12 cellular contexts compared by ENCODE assay signal in the genomic region with DNA sequence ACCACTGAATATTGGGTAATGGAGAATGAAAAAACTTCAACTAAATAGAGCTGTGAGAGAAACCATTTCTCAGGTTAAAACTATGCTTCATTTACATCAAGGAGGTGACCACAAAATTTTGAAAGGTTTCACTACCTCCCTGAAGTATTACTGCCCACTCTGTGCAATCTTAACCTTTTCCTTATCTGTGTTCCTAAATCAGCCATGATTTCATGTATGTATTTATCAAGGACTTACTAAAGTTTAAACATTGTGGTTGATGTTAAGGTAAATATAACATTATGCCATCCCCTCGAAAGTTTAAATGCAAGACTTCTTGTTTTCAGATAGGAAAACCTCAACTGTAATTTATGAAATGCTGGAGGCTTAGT.
A peak's percentile ranks its signal among the peaks of the same experiment; 100 is the strongest.
DNase-seq lines count a peak whose midpoint lies in the region; ATAC-seq and TF ChIP-seq lines count a peak whose summit lies in the region.
"Had no signal": no experiment of that assay in that cellular context is flagged by ENCODE, and none has a peak within 500 bp of the region (broad histone marks: within the 10 kb centered on the region; RNA-seq: fewer than 3 reads in every experiment).

No MANE protein-coding gene starts in this region.

- H3K27me3 ChIP-seq in fibroblast of lung (ENCODE audit: control insufficient read depth, insufficient read depth, low read length) (no peaks in the 10 kb centered on the region), mammary epithelial cell (ENCODE audit: insufficient read depth, low read length) (no peaks in the 10 kb centered on the region)
- H3K27me3 ChIP-seq: gastrocnemius medialis, right atrium auricular region had no signal

- no TSS peak for BruUV-seq in mammary epithelial cell (replicated peaks; lab: Mats Ljungman, UMichigan)

- H3K4me3 ChIP-seq in fibroblast of lung (replicated peaks in 1 of 4; ENCODE audit: control extremely low read depth in 1 of 4, insufficient read depth in 1 of 4, low read depth in 3 of 4, low read length in 4 of 4): no peak overlapping the region
- no peak overlapping the region for H3K4me3 ChIP-seq in mammary epithelial cell (replicated peaks in 1 of 3; ENCODE audit: insufficient read depth in 1 of 3, low read depth in 2 of 3, low read length in 3 of 3)
- H3K4me3 ChIP-seq: gastrocnemius medialis, right atrium auricular region had no signal

- dilution Hi-C loops in mammary epithelial cell (cut with HindIII; ENCODE audit: low sequenced_read_pairs): no loop called here

- intact Hi-C loops in mammary epithelial cell (cut with micrococcal nuclease): no loop called here

- H4K20me1 ChIP-seq in fibroblast of lung (ENCODE audit: control insufficient read depth, extremely low read depth, insufficient read depth, low read length) (no peaks in the 10 kb centered on the region), mammary epithelial cell (ENCODE audit: insufficient read depth, low read length) (no peaks in the 10 kb centered on the region)

- H3K9ac ChIP-seq in fibroblast of lung (ENCODE audit: insufficient read depth, low read length): no peak overlapping the region
- no peak overlapping the region for H3K9ac ChIP-seq in mammary epithelial cell (ENCODE audit: insufficient read depth, low read length)

- H2AFZ ChIP-seq in fibroblast of lung (ENCODE audit: low read length): no peak overlapping the region
- no peak overlapping the region for H2AFZ ChIP-seq in mammary epithelial cell (ENCODE audit: low read depth, low read length)

- TF ChIP-seq CTCF in fibroblast of lung (conservative IDR thresholded peaks at IDR 0.05 in 1 of 2, IDR thresholded peaks at IDR 0.05 in 1 of 2; ENCODE audit: low read depth in 1 of 2, low read length in 2 of 2) (no peak), mammary epithelial cell (conservative IDR thresholded peaks at IDR 0.05 in 1 of 2, IDR thresholded peaks at IDR 0.05 in 1 of 2; ENCODE audit: extremely low read depth in 1 of 2, insufficient read depth in 1 of 2, low read depth in 1 of 2, low read length in 2 of 2) (no peak)

- H3K27ac ChIP-seq in fibroblast of lung (ENCODE audit: insufficient read depth, low read length) (no peak overlapping the region), mammary epithelial cell (ENCODE audit: insufficient read depth, low read depth, low read length) (no peak overlapping the region)
- H3K27ac ChIP-seq: gastrocnemius medialis, right atrium auricular region had no signal

- ATAC-seq in GM18868 (IDR thresholded peaks at IDR 0.05; ENCODE audit: unreplicated experiment) (peak; percentile 87), GM21529 (IDR thresholded peaks at IDR 0.05; ENCODE audit: unreplicated experiment) (peak; percentile 83), HG03097 (IDR thresholded peaks at IDR 0.05; ENCODE audit: low FRiP score, unreplicated experiment) (peak; percentile 87)
- ATAC-seq in activated CD4-positive, CD25-positive, alpha-beta regulatory T cell treated with anti-CD3 and anti-CD28 coated beads, Interleukin-2, amount 50 U/mL, for 24 hours: no peak
- ATAC-seq: activated T-cell treated with anti-CD3 and anti-CD28 coated beads, Interleukin-2, amount 50 U/mL, for 4 hours; gastrocnemius medialis had no signal

- in situ Hi-C loops in mammary epithelial cell (cut with MboI; ENCODE audit: low sequenced_read_pairs in 2 of 2): no loop called here

- CTCF ChIA-PET in mammary epithelial cell (lab: Charles Lee; ENCODE audit: low non-redundant PET): no interaction called here

- H3K4me1 ChIP-seq in fibroblast of lung (ENCODE audit: control insufficient read depth, extremely low read depth, insufficient read depth, low read length) (no peaks in the 10 kb centered on the region), mammary epithelial cell (ENCODE audit: insufficient read depth, low read length) (peaks cover 4% of the 10 kb centered on the region)
- H3K4me1 ChIP-seq: gastrocnemius medialis, right atrium auricular region had no signal

- TF ChIP-seq POLR2A in erythroblast (IDR thresholded peaks at IDR 0.05; ENCODE audit: low read length): no peak

- WGBS in mammary epithelial cell (ENCODE audit: low coverage, missing lambda C conversion rate): 82% methylated on average over 1 of the region's 1 CpG

- H3K4me2 ChIP-seq in fibroblast of lung (ENCODE audit: extremely low read depth, insufficient read depth, low read length): no peak overlapping the region
- H3K4me2 ChIP-seq in mammary epithelial cell (ENCODE audit: insufficient read depth, low read depth, low read length): no peak overlapping the region

- H3K9me3 ChIP-seq in fibroblast of lung (ENCODE audit: control insufficient read depth, insufficient read depth, low read depth, low read length): no peaks in the 10 kb centered on the region
- peaks cover 3% of the 10 kb centered on the region for H3K9me3 ChIP-seq in mammary epithelial cell (replicated peaks; ENCODE audit: insufficient read depth, low read length)
- H3K9me3 ChIP-seq: gastrocnemius medialis, right atrium auricular region had no signal

- no peaks in the 10 kb centered on the region for H3K36me3 ChIP-seq in fibroblast of lung (ENCODE audit: control insufficient read depth, insufficient read depth, low read length)
- H3K36me3 ChIP-seq in mammary epithelial cell (ENCODE audit: insufficient read depth, low read length): no peaks in the 10 kb centered on the region
- H3K36me3 ChIP-seq: gastrocnemius medialis, right atrium auricular region had no signal

- no peaks in the 10 kb centered on the region for H3K79me2 ChIP-seq in fibroblast of lung (ENCODE audit: control insufficient read depth, insufficient read depth, low read length)
- peaks cover 20% of the 10 kb centered on the region for H3K79me2 ChIP-seq in mammary epithelial cell (ENCODE audit: insufficient read depth, low read length)

- DNase-seq in fibroblast of lung (ENCODE audit: low read depth in 2 of 2) (peak; percentile 39 to 46), mammary epithelial cell (no peak), NCI-H1092 (lab: John Stamatoyannopoulos, UW) (no peak), erythroblast (lab: John Stamatoyannopoulos, UW) (no peak)
- DNase-seq: activated T-cell treated with anti-CD3 and anti-CD28 coated beads, Interleukin-2, amount 50 U/mL, for 4 hours; gastrocnemius medialis; NK-92 treated with Interleukin-12 subunit alpha and Interleukin-12 subunit beta, amount 100 ng/mL, for 24 hours had no signal

Comparison
In these comparisons a context has a peak if more than half of its experiments do, and no peak if none do; other contexts are left out.
1. ATAC-seq: peak in GM18868 (single experiment), GM21529 (single experiment) and HG03097 (single experiment); none in activated CD4-positive, CD25-positive, alpha-beta regulatory T cell treated with anti-CD3 and anti-CD28 coated beads, Interleukin-2, amount 50 U/mL, for 24 hours (0 of 2).
2. DNase-seq: peak in fibroblast of lung (2 of 2); none in mammary epithelial cell (single experiment), NCI-H1092 (single experiment) and erythroblast (0 of 2).